ENCODE assay signal across 16 cellular contexts in the genomic region with DNA sequence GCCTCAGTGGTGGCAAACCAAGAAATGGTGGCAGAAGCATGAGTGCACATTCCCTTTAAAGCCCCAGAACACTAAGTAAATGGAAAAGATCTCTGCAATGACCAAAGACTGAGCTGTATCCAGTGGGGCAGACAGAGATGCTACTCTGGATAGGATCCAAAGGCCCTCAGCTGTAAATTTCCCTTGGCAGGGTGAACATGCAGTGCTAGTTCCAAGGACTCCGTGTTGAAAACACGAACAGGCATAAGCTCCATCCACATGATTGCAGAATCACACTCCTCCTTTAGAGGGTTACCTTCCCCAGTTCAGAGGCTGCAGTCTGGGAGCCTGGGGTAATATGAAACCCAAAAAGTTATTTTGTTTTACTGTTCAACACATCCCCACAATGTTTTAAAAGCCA.
"Had no signal": no experiment of that assay in that cellular context is flagged by ENCODE, and none has a peak within 500 bp of the region (broad histone marks: within the 10 kb centered on the region; RNA-seq: fewer than 3 reads in every experiment).

No MANE protein-coding gene starts in this region.

- H3K4me1 ChIP-seq: psoas muscle had no signal

- H3K36me3 ChIP-seq: esophagus squamous epithelium, gastroesophageal sphincter, upper lobe of left lung, uterus had no signal

- H3K27ac ChIP-seq: esophagus squamous epithelium, psoas muscle, upper lobe of left lung, uterus had no signal

- ATAC-seq: effector memory CD8-positive, alpha-beta T cell; gastroesophageal sphincter; naive thymus-derived CD4-positive, alpha-beta T cell; psoas muscle had no signal

- H3K9me3 ChIP-seq: esophagus squamous epithelium, gastroesophageal sphincter, psoas muscle, upper lobe of left lung, uterus had no signal

- H3K4me2 ChIP-seq: smooth muscle cell had no signal

- H3K27me3 ChIP-seq: esophagus squamous epithelium, gastroesophageal sphincter, upper lobe of left lung, uterus had no signal

- H3K4me3 ChIP-seq: esophagus squamous epithelium, gastroesophageal sphincter, psoas muscle, smooth muscle cell, upper lobe of left lung, uterus had no signal

- DNase-seq: effector memory CD8-positive, alpha-beta T cell; esophagus squamous epithelium; foreskin fibroblast; glutamatergic neuron; immature natural killer cell; left cardiac atrium; mesendoderm; naive thymus-derived CD4-positive, alpha-beta T cell; nephron progenitor cell; psoas muscle; stimulated activated CD4-positive, alpha-beta T cell treated with anti-CD3 and anti-CD28 coated beads, Interleukin-2, amount 100 ng/mL, for 48 hours; stimulated activated naive CD4-positive, alpha-beta T cell treated with Interleukin-2 at 50 U/mL for 16 hours; upper lobe of left lung; uterus had no signal
